In genomic region chr2:63993871-63994270, GRCh38 we compare ENCODE assay signal across 13 cellular contexts.
"Had no signal": no experiment of that assay in that cellular context is flagged by ENCODE, and none has a peak within 500 bp of the region (broad histone marks: within the 10 kb centered on the region; RNA-seq: fewer than 3 reads in every experiment).

No MANE protein-coding gene starts in this region.

- ATAC-seq: natural killer cell treated with Interleukin-12 subunit alpha and Interleukin-12 subunit beta and Interleukin-15 and Interleukin-18, amount 100 ng/mL, for 72 hours; psoas muscle; sciatic nerve; T-helper 17 cell; upper lobe of right lung had no signal

- DNase-seq: activated CD4-positive, alpha-beta memory T cell treated with anti-CD3 and anti-CD28 coated beads for 36 hours; activated CD4-positive, CD25-positive, alpha-beta regulatory T cell; activated CD8-positive, alpha-beta memory T cell treated with anti-CD3 and anti-CD28 coated beads, Interleukin-2, amount 50 U/mL, for 4 hours; dorsolateral prefrontal cortex; glutamatergic neuron; immature natural killer cell; psoas muscle; T-helper 17 cell; upper lobe of right lung had no signal

- H3K36me3 ChIP-seq: upper lobe of right lung had no signal

- H3K27me3 Mint-ChIP-seq: activated CD4-positive, alpha-beta memory T cell treated with anti-CD3 and anti-CD28 coated beads for 36 hours; natural killer cell treated with Interleukin-12 subunit alpha and Interleukin-12 subunit beta and Interleukin-15 and Interleukin-18, amount 100 ng/mL, for 72 hours; T-helper 17 cell had no signal

- H3K27me3 ChIP-seq: dorsolateral prefrontal cortex, upper lobe of right lung had no signal

- H3K4me3 ChIP-seq: psoas muscle, upper lobe of right lung had no signal

- H3K4me3 Mint-ChIP-seq: activated CD4-positive, alpha-beta memory T cell treated with anti-CD3 and anti-CD28 coated beads for 36 hours; activated T-helper 1 cell treated with anti-CD3 and anti-CD28 coated beads, Interleukin-12 subunit alpha, Interleukin-12 subunit beta, Interleukin-2, Interleukin-4 antibody, amounts not matched to agents 30 ng/mL and 10 ng/mL and 1 ng/mL, durations not matched to agents 14 hours and 24 hours and 36 hours; immature natural killer cell; natural killer cell treated with Interleukin-12 subunit alpha and Interleukin-12 subunit beta and Interleukin-15 and Interleukin-18, amount 100 ng/mL, for 72 hours; T-helper 17 cell had no signal

- H3K27ac ChIP-seq: dorsolateral prefrontal cortex, psoas muscle, upper lobe of right lung had no signal

- H3K9me3 ChIP-seq: psoas muscle, upper lobe of right lung had no signal

- H3K4me1 ChIP-seq: psoas muscle, upper lobe of right lung had no signal

- H3K27ac Mint-ChIP-seq: activated CD4-positive, alpha-beta memory T cell treated with anti-CD3 and anti-CD28 coated beads for 36 hours; activated naive CD4-positive, alpha-beta T cell treated with anti-CD3 and anti-CD28 coated beads, Interleukin-2, amount 50 U/mL, for 72 hours; activated T-helper 1 cell treated with anti-CD3 and anti-CD28 coated beads, Interleukin-12 subunit alpha, Interleukin-12 subunit beta, Interleukin-2, Interleukin-4 antibody, amounts not matched to agents 30 ng/mL and 10 ng/mL and 1 ng/mL, durations not matched to agents 14 hours and 24 hours and 36 hours; immature natural killer cell; natural killer cell treated with Interleukin-12 subunit alpha and Interleukin-12 subunit beta and Interleukin-15 and Interleukin-18, amount 100 ng/mL, for 72 hours; T-helper 17 cell had no signal
